In the genomic region with DNA sequence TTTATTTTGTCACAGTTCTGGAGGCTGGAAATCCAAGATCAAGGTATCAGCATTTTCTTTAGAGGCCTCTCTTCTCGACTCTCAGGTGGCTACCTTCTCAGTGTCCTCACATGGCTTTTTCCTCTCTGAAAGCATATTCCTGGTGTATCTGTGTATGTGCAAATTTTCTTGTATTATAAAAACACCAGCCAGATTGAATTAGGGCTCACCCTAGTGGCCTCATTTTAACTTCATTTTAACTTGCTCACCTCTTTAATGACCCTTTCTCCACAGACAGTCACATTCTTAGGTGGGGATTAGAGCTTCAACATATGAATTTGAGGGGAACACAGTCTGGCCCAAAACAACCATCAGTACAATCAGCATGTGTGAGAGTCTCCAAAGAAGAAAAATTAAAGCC, we compare ENCODE assay signal across 1 cellular context.
TF ChIP-seq lines count a peak whose summit lies in the region.

No MANE protein-coding gene starts in this region.

TF ChIP-seq in WTC11, 78 proteins besides CTCF, POLR2A, EP300 and RAD21 (continued from another document):
- TF ChIP-seq, protein P1, sequence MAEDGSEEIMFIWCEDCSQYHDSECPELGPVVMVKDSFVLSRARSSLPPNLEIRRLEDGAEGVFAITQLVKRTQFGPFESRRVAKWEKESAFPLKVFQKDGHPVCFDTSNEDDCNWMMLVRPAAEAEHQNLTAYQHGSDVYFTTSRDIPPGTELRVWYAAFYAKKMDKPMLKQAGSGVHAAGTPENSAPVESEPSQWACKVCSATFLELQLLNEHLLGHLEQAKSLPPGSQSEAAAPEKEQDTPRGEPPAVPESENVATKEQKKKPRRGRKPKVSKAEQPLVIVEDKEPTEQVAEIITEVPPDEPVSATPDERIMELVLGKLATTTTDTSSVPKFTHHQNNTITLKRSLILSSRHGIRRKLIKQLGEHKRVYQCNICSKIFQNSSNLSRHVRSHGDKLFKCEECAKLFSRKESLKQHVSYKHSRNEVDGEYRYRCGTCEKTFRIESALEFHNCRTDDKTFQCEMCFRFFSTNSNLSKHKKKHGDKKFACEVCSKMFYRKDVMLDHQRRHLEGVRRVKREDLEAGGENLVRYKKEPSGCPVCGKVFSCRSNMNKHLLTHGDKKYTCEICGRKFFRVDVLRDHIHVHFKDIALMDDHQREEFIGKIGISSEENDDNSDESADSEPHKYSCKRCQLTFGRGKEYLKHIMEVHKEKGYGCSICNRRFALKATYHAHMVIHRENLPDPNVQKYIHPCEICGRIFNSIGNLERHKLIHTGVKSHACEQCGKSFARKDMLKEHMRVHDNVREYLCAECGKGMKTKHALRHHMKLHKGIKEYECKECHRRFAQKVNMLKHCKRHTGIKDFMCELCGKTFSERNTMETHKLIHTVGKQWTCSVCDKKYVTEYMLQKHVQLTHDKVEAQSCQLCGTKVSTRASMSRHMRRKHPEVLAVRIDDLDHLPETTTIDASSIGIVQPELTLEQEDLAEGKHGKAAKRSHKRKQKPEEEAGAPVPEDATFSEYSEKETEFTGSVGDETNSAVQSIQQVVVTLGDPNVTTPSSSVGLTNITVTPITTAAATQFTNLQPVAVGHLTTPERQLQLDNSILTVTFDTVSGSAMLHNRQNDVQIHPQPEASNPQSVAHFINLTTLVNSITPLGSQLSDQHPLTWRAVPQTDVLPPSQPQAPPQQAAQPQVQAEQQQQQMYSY (CRISPR knock-in tag; IDR thresholded peaks at IDR 0.05) = no peak
- TF ChIP-seq FOXJ3 (CRISPR knock-in tag; IDR thresholded peaks at IDR 0.05; ENCODE audit: borderline replicate concordance) = no peak
- TF ChIP-seq, protein P2, sequence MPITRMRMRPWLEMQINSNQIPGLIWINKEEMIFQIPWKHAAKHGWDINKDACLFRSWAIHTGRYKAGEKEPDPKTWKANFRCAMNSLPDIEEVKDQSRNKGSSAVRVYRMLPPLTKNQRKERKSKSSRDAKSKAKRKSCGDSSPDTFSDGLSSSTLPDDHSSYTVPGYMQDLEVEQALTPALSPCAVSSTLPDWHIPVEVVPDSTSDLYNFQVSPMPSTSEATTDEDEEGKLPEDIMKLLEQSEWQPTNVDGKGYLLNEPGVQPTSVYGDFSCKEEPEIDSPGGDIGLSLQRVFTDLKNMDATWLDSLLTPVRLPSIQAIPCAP (CRISPR knock-in tag; IDR thresholded peaks at IDR 0.05) = no peak
- TF ChIP-seq, protein P3, sequence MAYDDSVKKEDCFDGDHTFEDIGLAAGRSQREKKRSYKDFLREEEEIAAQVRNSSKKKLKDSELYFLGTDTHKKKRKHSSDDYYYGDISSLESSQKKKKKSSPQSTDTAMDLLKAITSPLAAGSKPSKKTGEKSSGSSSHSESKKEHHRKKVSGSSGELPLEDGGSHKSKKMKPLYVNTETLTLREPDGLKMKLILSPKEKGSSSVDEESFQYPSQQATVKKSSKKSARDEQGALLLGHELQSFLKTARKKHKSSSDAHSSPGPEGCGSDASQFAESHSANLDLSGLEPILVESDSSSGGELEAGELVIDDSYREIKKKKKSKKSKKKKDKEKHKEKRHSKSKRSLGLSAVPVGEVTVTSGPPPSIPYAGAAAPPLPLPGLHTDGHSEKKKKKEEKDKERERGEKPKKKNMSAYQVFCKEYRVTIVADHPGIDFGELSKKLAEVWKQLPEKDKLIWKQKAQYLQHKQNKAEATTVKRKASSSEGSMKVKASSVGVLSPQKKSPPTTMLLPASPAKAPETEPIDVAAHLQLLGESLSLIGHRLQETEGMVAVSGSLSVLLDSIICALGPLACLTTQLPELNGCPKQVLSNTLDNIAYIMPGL (CRISPR knock-in tag; IDR thresholded peaks at IDR 0.05) = no peak
- no peak for TF ChIP-seq HMGA2 (CRISPR knock-in tag; IDR thresholded peaks at IDR 0.05)
- TF ChIP-seq SMAD4 (CRISPR knock-in tag; IDR thresholded peaks at IDR 0.05) = no peak
TF ChIP-seq in WTC11: peak in this region for 0.
